In the genomic region with DNA sequence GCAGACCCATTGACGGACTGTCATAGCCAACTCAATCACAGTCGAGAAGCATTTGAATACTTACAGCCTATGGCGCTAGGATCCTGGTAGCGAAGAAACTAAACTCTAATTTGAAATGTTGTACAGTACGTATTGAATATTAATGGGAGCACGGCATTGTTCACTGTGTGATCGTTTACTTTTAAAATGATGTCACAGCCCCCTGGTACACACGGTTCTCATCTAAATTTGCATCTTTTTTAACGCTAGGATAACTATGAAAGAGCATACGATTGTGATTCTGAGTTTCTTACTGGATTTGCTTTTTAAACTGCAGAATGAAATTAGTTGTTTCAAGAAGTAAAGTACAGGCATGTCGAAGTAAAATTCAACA, we compare ENCODE assay signal across 8 cellular contexts. TPM values are rescaled to one million over a fixed set of nuclear protein-coding genes. Genes with fewer than 3 reads are reported as not detected.
DNase-seq lines count a peak whose midpoint lies in the region; ATAC-seq, FAIRE-seq and TF ChIP-seq lines count a peak whose summit lies in the region.

No MANE protein-coding gene starts in this region.

- H3K4me2 ChIP-seq in GM23248 (ENCODE audit: unreplicated experiment) = peak overlapping the region; percentile 98
- H3K4me2 ChIP-seq in keratinocyte (ENCODE audit: control insufficient read depth, extremely low read depth, insufficient read depth, low read depth, low read length) = peak overlapping the region; percentile 92

- TF ChIP-seq CTCF in CD14-positive monocyte (IDR thresholded peaks at IDR 0.05) = no peak
- no peak for TF ChIP-seq CTCF in keratinocyte (optimal IDR thresholded peaks at IDR 0.05 in 1 of 3, IDR thresholded peaks at IDR 0.05 in 1 of 3, conservative IDR thresholded peaks at IDR 0.05 in 1 of 3; ENCODE audit: extremely low read depth in 1 of 3, insufficient read depth in 2 of 3, low read length in 3 of 3)
- TF ChIP-seq CTCF in thoracic aorta (IDR thresholded peaks at IDR 0.05) = no peak
- no peak for TF ChIP-seq CTCF in omental fat pad (IDR thresholded peaks at IDR 0.05)

- peak overlapping the region; percentile 87 for H3K9ac ChIP-seq in GM23248
- peak overlapping the region; percentile 82 for H3K9ac ChIP-seq in keratinocyte (ENCODE audit: control insufficient read depth, extremely low read depth, insufficient read depth, low read length)

- H3K27me3 Mint-ChIP-seq in CD14-positive monocyte (ENCODE audit: low read depth in 3 of 3) = peaks cover 2 to 5% (median 3%) of the 10 kb centered on the region in 3 donors
- H3K27me3 Mint-ChIP-seq in activated CD8-positive, alpha-beta T cell treated with anti-CD3 and anti-CD28 coated beads, Interleukin-2, amount 10 ng/mL, durations not matched to agents 7 days and 5 days (ENCODE audit: low read depth) = no peaks in the 10 kb centered on the region

- peak overlapping the region in 4 of 7 donors; percentile 49 to 91 (median 87) for H3K27ac Mint-ChIP-seq in CD14-positive monocyte
- peak overlapping the region; percentile 89 for H3K27ac Mint-ChIP-seq in activated CD8-positive, alpha-beta T cell treated with anti-CD3 and anti-CD28 coated beads, Interleukin-2, amount 10 ng/mL, durations not matched to agents 7 days and 5 days

- peaks cover 0 to 6% (median 0%) of the 10 kb centered on the region in 7 donors for H3K9me3 Mint-ChIP-seq in CD14-positive monocyte
- no peaks in the 10 kb centered on the region for H3K9me3 Mint-ChIP-seq in activated CD8-positive, alpha-beta T cell treated with anti-CD3 and anti-CD28 coated beads, Interleukin-2, amount 10 ng/mL, durations not matched to agents 7 days and 5 days (ENCODE audit: insufficient read depth)

- H3K27ac ChIP-seq in GM23248 (peak overlapping the region; percentile 85), keratinocyte (ENCODE audit: control insufficient read depth, insufficient read depth, low read length) (peak overlapping the region; percentile 85), thoracic aorta (peak overlapping the region; percentile 76 to 86)

- H3K4me3 Mint-ChIP-seq in CD14-positive monocyte = peak overlapping the region; percentile 86 to 100
- H3K4me3 Mint-ChIP-seq in activated CD8-positive, alpha-beta T cell treated with anti-CD3 and anti-CD28 coated beads, Interleukin-2, amount 10 ng/mL, durations not matched to agents 7 days and 5 days = peak overlapping the region; percentile 97

- POLR2A ChIA-PET in activated CD8-positive, alpha-beta T cell treated with anti-CD3 and anti-CD28 coated beads, Interleukin-2, amount 10 ng/mL, durations not matched to agents 7 days and 5 days (lab: Charles Lee) = interaction anchor here (1.5 kb wide), 1 partner anchor 75 kb away, joined by 18 read pairs; a partner anchor contains a TSS

- ATAC-seq in activated CD8-positive, alpha-beta T cell treated with anti-CD3 and anti-CD28 coated beads, Interleukin-2, amount 10 ng/mL, durations not matched to agents 7 days and 5 days = no peak
- ATAC-seq in thoracic aorta (ENCODE audit: insufficient number of reproducible peaks, low FRiP score, low read depth) = no peak
- ATAC-seq in omental fat pad (ENCODE audit: low FRiP score) = no peak

- CTCF ChIA-PET in activated CD8-positive, alpha-beta T cell treated with anti-CD3 and anti-CD28 coated beads, Interleukin-2, amount 10 ng/mL, durations not matched to agents 7 days and 5 days (lab: Charles Lee) = interaction anchor here (1.5 kb wide), 1 partner anchor 75 kb away, joined by 3 read pairs; a partner anchor contains a TSS

- DNase-seq in CD14-positive monocyte (ENCODE audit: low spot score) (no peak), GM23248 (no peak), keratinocyte (ENCODE audit: low read depth, low spot score) (no peak), thoracic aorta (ENCODE audit: low spot score) (no peak), NCI-H1092 treated with DMSO at 0.1 percent for 48 hours (lab: John Stamatoyannopoulos, UW) (no peak), omental fat pad (ENCODE audit: low spot score) (no peak)
- no peak for DNase-seq in activated CD8-positive, alpha-beta T cell treated with anti-CD3 and anti-CD28 coated beads, Interleukin-2, amount 10 ng/mL, durations not matched to agents 7 days and 5 days
- DNase-seq in activated CD8-positive, alpha-beta memory T cell treated with anti-CD3 and anti-CD28 coated beads, Interleukin-2, amount 50 U/mL, for 48 hours = no peak

- no peaks in the 10 kb centered on the region for H3K9me3 ChIP-seq in GM23248 (ENCODE audit: low read depth)
- no peaks in the 10 kb centered on the region for H3K9me3 ChIP-seq in keratinocyte (ENCODE audit: control insufficient read depth, low read depth, low read length)
- no peaks in the 10 kb centered on the region for H3K9me3 ChIP-seq in thoracic aorta

- FAIRE-seq in keratinocyte (lab: Jason Lieb, UNC) = no peak

- in situ Hi-C loops in GM23248 (cut with MboI) = no loop called here

- H3K4me3 ChIP-seq in GM23248 = peak overlapping the region; percentile 80
- peak overlapping the region in 2 of 3 experiments; percentile 92 to 96 for H3K4me3 ChIP-seq in keratinocyte (ENCODE audit: control insufficient read depth in 2 of 3, extremely low read depth in 1 of 3, insufficient read depth in 2 of 3, low read depth in 1 of 3, low read length in 3 of 3)
- H3K4me3 ChIP-seq in thoracic aorta = peak overlapping the region; percentile 97

- intact Hi-C loops in CD14-positive monocyte (cut with micrococcal nuclease) = loop anchor here in 1 of 2 donors (5.0 kb wide), 1 partner anchor 77 kb away; a partner anchor contains a TSS

- H3K27me3 ChIP-seq in GM23248 (replicated peaks; ENCODE audit: insufficient read depth) (no peaks in the 10 kb centered on the region), keratinocyte (ENCODE audit: control insufficient read depth, extremely low read depth, insufficient read depth, low read length) (no peaks in the 10 kb centered on the region), thoracic aorta (replicated peaks; ENCODE audit: insufficient read depth) (no peaks in the 10 kb centered on the region)

- H3K4me1 ChIP-seq in GM23248 (ENCODE audit: insufficient read depth) = peaks cover 13% of the 10 kb centered on the region
- peaks cover 14% of the 10 kb centered on the region for H3K4me1 ChIP-seq in keratinocyte (ENCODE audit: control insufficient read depth, extremely low read depth, insufficient read depth, low read length)
- H3K4me1 ChIP-seq in thoracic aorta (ENCODE audit: control insufficient read depth in 1 of 2, low read depth in 2 of 2) = peaks cover 3 to 14% of the 10 kb centered on the region in 2 donors

- H4K20me1 ChIP-seq in GM23248 (ENCODE audit: insufficient read depth) = no peaks in the 10 kb centered on the region
- H4K20me1 ChIP-seq in keratinocyte (ENCODE audit: control insufficient read depth, extremely low read depth, insufficient read depth, low read length) = no peaks in the 10 kb centered on the region

- peaks cover 3 to 8% of the 10 kb centered on the region in 2 donors for H3K36me3 Mint-ChIP-seq in CD14-positive monocyte
- H3K36me3 Mint-ChIP-seq in activated CD8-positive, alpha-beta T cell treated with anti-CD3 and anti-CD28 coated beads, Interleukin-2, amount 10 ng/mL, durations not matched to agents 7 days and 5 days (ENCODE audit: low read depth) = peaks cover 10% of the 10 kb centered on the region

- H3K4me1 Mint-ChIP-seq in CD14-positive monocyte = peaks cover 33% of the 10 kb centered on the region
- H3K4me1 Mint-ChIP-seq in activated CD8-positive, alpha-beta T cell treated with anti-CD3 and anti-CD28 coated beads, Interleukin-2, amount 10 ng/mL, durations not matched to agents 7 days and 5 days (ENCODE audit: low read depth) = peaks cover 37% of the 10 kb centered on the region

- no peaks in the 10 kb centered on the region for H3K9me2 ChIP-seq in GM23248 (ENCODE audit: insufficient read depth)

- no peaks in the 10 kb centered on the region for H3K36me3 ChIP-seq in GM23248 (ENCODE audit: low read depth)
- no peaks in the 10 kb centered on the region for H3K36me3 ChIP-seq in keratinocyte (ENCODE audit: control insufficient read depth in 2 of 2, extremely low read depth in 1 of 2, insufficient read depth in 2 of 2, low read length in 2 of 2)
- no peaks in the 10 kb centered on the region for H3K36me3 ChIP-seq in thoracic aorta

- H2AFZ ChIP-seq in GM23248 = peak overlapping the region; percentile 91
- H2AFZ ChIP-seq in keratinocyte (ENCODE audit: control insufficient read depth, low read length) = peak overlapping the region; percentile 93

- peaks cover 32% of the 10 kb centered on the region for H3K79me2 ChIP-seq in GM23248 (ENCODE audit: insufficient read depth)
- peaks cover 4% of the 10 kb centered on the region for H3K79me2 ChIP-seq in keratinocyte (ENCODE audit: control insufficient read depth, insufficient read depth, low read length)

- 90 to 91% methylated on average over 11 of the region's 11 CpGs for WGBS in GM23248 (ENCODE audit: low coverage in 1 of 2, low lambda C conversion rate in 2 of 2, missing lambda C conversion rate in 2 of 2), 2 experiments

- no peaks in the 10 kb centered on the region for H3K9me1 ChIP-seq in keratinocyte (ENCODE audit: control insufficient read depth, extremely low read depth, insufficient read depth, low read length)

- dilution Hi-C loops in keratinocyte (cut with MboI; ENCODE audit: extremely low pct_ligation_motif_present, low sequenced_read_pairs) = no loop called here

- peaks cover 7% of the 10 kb centered on the region; the same call in 1 of the 2 replicates for H3F3A ChIP-seq in GM23248 (ENCODE audit: insufficient read depth)

RNA-seq across cellular contexts. Expression of a gene that starts 0.9 kb away (rescaled TPM):
- polyA plus RNA-seq in CD14-positive monocyte (1 to 10 TPM; 1.6 to 2.2 TPM), GM23248 (2016; fragmentation: Nextera tagmentation; extraction: Ambion mirVana) (9.9 and 10.8 TPM in 2 replicates), keratinocyte (2.6 to 3.8 TPM (median 3.4 TPM) in 3 replicates)
- 4.4 and 21.1 TPM in 2 replicates for total RNA-seq in GM23248 (2014; rRNA removed; shearing (Covaris generic))
- 1 to 10 TPM; 6.0 to 6.8 TPM for total RNA-seq in activated CD8-positive, alpha-beta T cell treated with anti-CD3 and anti-CD28 coated beads, Interleukin-2, amount 10 ng/mL, durations not matched to agents 7 days and 5 days
- 1.6 TPM for polyA plus RNA-seq in keratinocyte (2011; ENCODE audit: low read depth)
- polyA plus RNA-seq in keratinocyte (2011; cell fraction: cytosol; rRNA removed) = 1.7 and 3.4 TPM in 2 replicates
- 4.0 and 4.7 TPM in 2 replicates for polyA plus RNA-seq in keratinocyte (2011; cell fraction: nucleus; rRNA removed)
- 2.8 and 3.4 TPM in 2 replicates for polyA plus RNA-seq in keratinocyte (2012; ENCODE audit: low replicate concordance)
- polyA minus RNA-seq in keratinocyte = 2.6 to 5.8 TPM (median 5.0 TPM) in 3 replicates
- 1.9 TPM for polyA minus RNA-seq in keratinocyte (2011; cell fraction: cytosol; rRNA and poly(A)+ RNA removed)
- 3.8 and 6.8 TPM in 2 replicates for polyA minus RNA-seq in keratinocyte (2011; cell fraction: nucleus; rRNA and poly(A)+ RNA removed)
- total RNA-seq in thoracic aorta (10 to 100 TPM; 10.7 to 27.7 TPM), omental fat pad (10 to 100 TPM in 2 of 4 donors, 1 to 10 TPM in 2; 5.9 to 13.1 (median 8.6) TPM)
